In genomic region chr2:205637037-205637602, GRCh38 we compare ENCODE assay signal across 7 cellular contexts.
"Had no signal": no experiment of that assay in that cellular context is flagged by ENCODE, and none has a peak within 500 bp of the region (broad histone marks: within the 10 kb centered on the region; RNA-seq: fewer than 3 reads in every experiment).

No MANE protein-coding gene starts in this region.

- ATAC-seq: left ventricle myocardium superior had no signal

- H3K4me1 ChIP-seq: tibial nerve had no signal

- H3K4me2 ChIP-seq: neural progenitor cell had no signal

- H3K27me3 ChIP-seq: neural progenitor cell, tibial nerve had no signal

- H3K4me3 ChIP-seq: neural progenitor cell, tibial nerve had no signal

- H3K27ac Mint-ChIP-seq: neural progenitor cell had no signal

- H3K36me3 Mint-ChIP-seq: activated naive CD4-positive, alpha-beta T cell treated with anti-CD3 and anti-CD28 coated beads, Interleukin-2, amount 10 ng/mL, durations not matched to agents 7 days and 5 days; neural progenitor cell had no signal

- H3K27ac ChIP-seq: neural progenitor cell, tibial nerve had no signal

- H3K9ac ChIP-seq: neural progenitor cell had no signal

- H3K4me3 Mint-ChIP-seq: activated naive CD4-positive, alpha-beta T cell treated with anti-CD3 and anti-CD28 coated beads, Interleukin-2, amount 10 ng/mL, durations not matched to agents 7 days and 5 days; neural progenitor cell had no signal

- DNase-seq: activated effector memory CD4-positive, alpha-beta T cell treated with Interleukin-2 at 50 U/mL for 16 hours; activated naive CD4-positive, alpha-beta T cell treated with anti-CD3 and anti-CD28 coated beads, Interleukin-2, amount 10 ng/mL, durations not matched to agents 7 days and 5 days; effector CD4-positive, alpha-beta T cell; left ventricle myocardium superior; stimulated activated naive CD4-positive, alpha-beta T cell treated with Interleukin-2 at 50 U/mL for 16 hours had no signal

- H3K36me3 ChIP-seq: neural progenitor cell, tibial nerve had no signal

- H3K9me3 ChIP-seq: tibial nerve had no signal
